ENCODE assay signal across 8 cellular contexts in the genomic region with DNA sequence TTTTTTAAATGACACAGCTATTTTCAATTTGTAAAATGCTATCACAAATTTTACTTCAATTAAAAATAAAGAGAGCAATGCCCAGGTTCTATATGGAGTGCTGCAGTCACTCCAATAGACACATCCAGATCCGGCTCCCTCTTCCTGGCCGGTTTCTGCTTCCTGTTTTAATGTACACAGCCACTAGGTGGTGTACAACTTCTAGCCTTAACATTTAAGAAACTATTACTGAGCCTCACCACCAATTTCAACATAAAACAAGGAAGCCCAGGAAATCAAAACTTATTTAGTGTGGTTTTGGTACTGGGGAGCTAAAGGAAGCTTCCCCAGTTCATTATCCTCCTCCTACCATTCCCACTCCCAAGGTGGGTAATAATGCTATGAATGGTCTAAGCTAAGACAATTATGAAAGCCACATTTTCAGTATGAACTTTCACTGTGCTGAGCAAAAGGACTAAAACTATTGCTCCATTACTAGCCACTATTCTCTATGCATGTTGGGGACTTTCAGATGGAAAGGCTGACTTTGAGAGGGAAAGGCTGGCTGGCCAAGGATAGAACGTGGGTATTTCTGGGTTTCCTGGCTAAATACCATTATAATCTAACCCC. TPM values are rescaled to one million over a fixed set of nuclear protein-coding genes. Genes with fewer than 3 reads are reported as not detected.
DNase-seq lines count a peak whose midpoint lies in the region; ATAC-seq and TF ChIP-seq lines count a peak whose summit lies in the region.

No MANE protein-coding gene starts in this region.

- H3K4me3 ChIP-seq in Caco-2 (ENCODE audit: low read depth, low read length) (no peak overlapping the region), upper lobe of left lung (no peak overlapping the region)

- no peak overlapping the region for H3K4me3 Mint-ChIP-seq in Caco-2 (ENCODE audit: unreplicated experiment)
- no peak overlapping the region for H3K4me3 Mint-ChIP-seq in activated CD4-positive, alpha-beta memory T cell treated with anti-CD3 and anti-CD28 coated beads, Interleukin-2, amount 10 ng/mL, durations not matched to agents 7 days and 5 days

- intact Hi-C loops in Caco-2 (cut with micrococcal nuclease; ENCODE audit: unreplicated experiment): loop anchor here (1.0 kb wide), 3 partner anchors 88 to 225 kb away; no protein-coding TSS in a partner anchor

- H3K4me1 ChIP-seq in Caco-2: no peaks in the 10 kb centered on the region
- peaks cover 15 to 26% (median 21%) of the 10 kb centered on the region in 4 donors for H3K4me1 ChIP-seq in upper lobe of left lung

- H3K27ac Mint-ChIP-seq in Caco-2 (ENCODE audit: unreplicated experiment): no peak overlapping the region
- H3K27ac Mint-ChIP-seq in activated CD4-positive, alpha-beta memory T cell treated with anti-CD3 and anti-CD28 coated beads, Interleukin-2, amount 10 ng/mL, durations not matched to agents 7 days and 5 days: no peak overlapping the region

- BruUV-seq in Caco-2 (replicated peaks; lab: Mats Ljungman, UMichigan): no TSS peak

- H3K36me3 Mint-ChIP-seq in Caco-2 (ENCODE audit: insufficient read depth, unreplicated experiment): peaks cover 76% of the 10 kb centered on the region
- H3K36me3 Mint-ChIP-seq in activated CD4-positive, alpha-beta memory T cell treated with anti-CD3 and anti-CD28 coated beads, Interleukin-2, amount 10 ng/mL, durations not matched to agents 7 days and 5 days (ENCODE audit: low read depth): peaks cover 42% of the 10 kb centered on the region

- TF ChIP-seq CTCF in Caco-2 (IDR thresholded peaks at IDR 0.05; ENCODE audit: insufficient read depth in 1 of 2, low read depth in 1 of 2, low read length in 1 of 2, severe bottlenecking in 1 of 2, unreplicated experiment in 1 of 2) (peak; percentile 69 to 84), upper lobe of left lung (IDR thresholded peaks at IDR 0.05) (peak; percentile 74 to 87 (median 82))

- peak overlapping the region; percentile 2 to 73 (median 58) for H3K27ac ChIP-seq in upper lobe of left lung

- H3K4me1 Mint-ChIP-seq in Caco-2 (ENCODE audit: low read depth, unreplicated experiment): no peaks in the 10 kb centered on the region
- H3K4me1 Mint-ChIP-seq in activated CD4-positive, alpha-beta memory T cell treated with anti-CD3 and anti-CD28 coated beads, Interleukin-2, amount 10 ng/mL, durations not matched to agents 7 days and 5 days: peaks cover 23% of the 10 kb centered on the region

- H3K9me3 ChIP-seq in Caco-2 (no peaks in the 10 kb centered on the region), upper lobe of left lung (no peaks in the 10 kb centered on the region)

- H3K36me3 ChIP-seq in Caco-2 (ENCODE audit: control insufficient read depth, insufficient read depth, low read length) (peaks cover 8% of the 10 kb centered on the region; the same call in 1 of the 2 replicates), upper lobe of left lung (peaks cover 12 to 64% (median 41%) of the 10 kb centered on the region in 4 donors)

- POLR2A ChIA-PET in Caco-2 (lab: Charles Lee): no interaction called here
- POLR2A ChIA-PET in activated CD4-positive, alpha-beta memory T cell treated with anti-CD3 and anti-CD28 coated beads, Interleukin-2, amount 10 ng/mL, durations not matched to agents 7 days and 5 days (lab: Charles Lee): interaction anchor here (0.7 to 1.8 kb wide), 8 partner anchors 24 to 225 kb away, joined by 3 to 11 read pairs (median 3); a partner anchor contains a TSS

- no peaks in the 10 kb centered on the region for H3K9me3 Mint-ChIP-seq in Caco-2 (ENCODE audit: unreplicated experiment)
- H3K9me3 Mint-ChIP-seq in activated CD4-positive, alpha-beta memory T cell treated with anti-CD3 and anti-CD28 coated beads, Interleukin-2, amount 10 ng/mL, durations not matched to agents 7 days and 5 days: no peaks in the 10 kb centered on the region

- TF ChIP-seq POLR2A in erythroblast (IDR thresholded peaks at IDR 0.05; ENCODE audit: low read length): no peak
- TF ChIP-seq POLR2A in upper lobe of left lung (IDR thresholded peaks at IDR 0.05): no peak

- ATAC-seq in HG03439 (IDR thresholded peaks at IDR 0.05; ENCODE audit: unreplicated experiment) (peak; percentile 53), upper lobe of left lung (ENCODE audit: low FRiP score in 2 of 2) (peak; percentile 93 to 95), HG02588 (IDR thresholded peaks at IDR 0.05; ENCODE audit: unreplicated experiment) (no peak)

- H3K27me3 ChIP-seq in Caco-2 (replicated peaks; ENCODE audit: control insufficient read depth, insufficient read depth, low read length) (no peaks in the 10 kb centered on the region), upper lobe of left lung (no peaks in the 10 kb centered on the region)

- no peak for TF ChIP-seq EP300 in upper lobe of left lung (IDR thresholded peaks at IDR 0.05)

- DNase-seq in Caco-2 (peak; percentile 59 to 69), NCI-H526 treated with DMSO at 0.1 percent for 48 hours (lab: John Stamatoyannopoulos, UW) (peak; percentile 75), erythroblast (lab: John Stamatoyannopoulos, UW) (peak; percentile 75 to 82), myocyte (ENCODE audit: low read depth) (peak; percentile 78), upper lobe of left lung (peak in 1 of 2 donors; percentile 60)
- DNase-seq in activated CD4-positive, alpha-beta memory T cell treated with anti-CD3 and anti-CD28 coated beads, Interleukin-2, amount 10 ng/mL, durations not matched to agents 7 days and 5 days: peak; percentile 54

- CTCF ChIA-PET in Caco-2 (lab: Charles Lee): interaction anchor here (0.7 to 2.3 kb wide), 4 partner anchors 50 to 225 kb away, joined by 3 to 13 read pairs (median 8); no protein-coding TSS in a partner anchor
- CTCF ChIA-PET in activated CD4-positive, alpha-beta memory T cell treated with anti-CD3 and anti-CD28 coated beads, Interleukin-2, amount 10 ng/mL, durations not matched to agents 7 days and 5 days (lab: Charles Lee): interaction anchor here (0.6 to 3.2 kb wide), 31 partner anchors 10 to 229 kb away, joined by 3 to 38 read pairs (median 4); no protein-coding TSS in a partner anchor

- WGBS in upper lobe of left lung, 2 donors: 14 to 15% methylated on average over 3 of the region's 3 CpGs

- H3K27me3 Mint-ChIP-seq in Caco-2 (ENCODE audit: insufficient read depth, unreplicated experiment): no peaks in the 10 kb centered on the region
- no peaks in the 10 kb centered on the region for H3K27me3 Mint-ChIP-seq in activated CD4-positive, alpha-beta memory T cell treated with anti-CD3 and anti-CD28 coated beads, Interleukin-2, amount 10 ng/mL, durations not matched to agents 7 days and 5 days

RNA-seq across cellular contexts. Expression of a gene that starts 25.5 kb away (rescaled TPM):
- total RNA-seq in Caco-2 (2022): 2.2 and 2.3 TPM in 2 replicates
- total RNA-seq in activated CD4-positive, alpha-beta memory T cell treated with anti-CD3 and anti-CD28 coated beads, Interleukin-2, amount 10 ng/mL, durations not matched to agents 7 days and 5 days: 10 to 100 TPM; 19.2 to 20.7 TPM
- 2.3 and 2.4 TPM in 2 replicates for total RNA-seq in myocyte
- polyA plus RNA-seq in myocyte (2012): 8.1 TPM
- 10 to 100 TPM in 4 of 6 donors, 1 to 10 TPM in 2; 5.9 to 19.9 (median 13.6) TPM for total RNA-seq in upper lobe of left lung

RNA-seq across cellular contexts. Expression of a gene that starts 34.5 kb away (rescaled TPM):
- total RNA-seq in Caco-2 (2022) (103 and 104 TPM in 2 replicates), myocyte (11.0 and 11.8 TPM in 2 replicates), upper lobe of left lung (10 to 100 TPM in 5 of 6 donors, 1 to 10 TPM in 1; 9.4 to 49.1 (median 15.2) TPM)
- 10 to 100 TPM; 82.3 to 84.3 TPM for total RNA-seq in activated CD4-positive, alpha-beta memory T cell treated with anti-CD3 and anti-CD28 coated beads, Interleukin-2, amount 10 ng/mL, durations not matched to agents 7 days and 5 days
- polyA plus RNA-seq in myocyte (2012): 48.5 TPM

RNA-seq across cellular contexts. Expression of a gene that starts 44.5 kb away (rescaled TPM):
- total RNA-seq in Caco-2 (2022): 4.7 TPM in 2 replicates
- total RNA-seq in activated CD4-positive, alpha-beta memory T cell treated with anti-CD3 and anti-CD28 coated beads, Interleukin-2, amount 10 ng/mL, durations not matched to agents 7 days and 5 days: 10 to 100 TPM; 14.4 to 15.2 TPM
- 3.0 and 4.0 TPM in 2 replicates for total RNA-seq in myocyte
- polyA plus RNA-seq in myocyte (2012): 15.3 TPM
- 1 to 10 TPM in 3 of 6 donors, under 1 TPM in 3; 0.44 to 1.6 (median 0.98) TPM for total RNA-seq in upper lobe of left lung

RNA-seq across cellular contexts. Expression of a gene that starts 48.4 kb away (rescaled TPM):
- 18.3 and 19.6 TPM in 2 replicates for total RNA-seq in Caco-2 (2022)
- 10 to 100 TPM; 15.9 to 17.4 TPM for total RNA-seq in activated CD4-positive, alpha-beta memory T cell treated with anti-CD3 and anti-CD28 coated beads, Interleukin-2, amount 10 ng/mL, durations not matched to agents 7 days and 5 days
- total RNA-seq in myocyte: 13.4 and 14.9 TPM in 2 replicates
- 12.0 TPM for polyA plus RNA-seq in myocyte (2012)
- total RNA-seq in upper lobe of left lung: 10 to 100 TPM; 22.0 to 44.8 (median 29.8) TPM
